ENCODE assay signal across 2 cellular contexts in the genomic region with DNA sequence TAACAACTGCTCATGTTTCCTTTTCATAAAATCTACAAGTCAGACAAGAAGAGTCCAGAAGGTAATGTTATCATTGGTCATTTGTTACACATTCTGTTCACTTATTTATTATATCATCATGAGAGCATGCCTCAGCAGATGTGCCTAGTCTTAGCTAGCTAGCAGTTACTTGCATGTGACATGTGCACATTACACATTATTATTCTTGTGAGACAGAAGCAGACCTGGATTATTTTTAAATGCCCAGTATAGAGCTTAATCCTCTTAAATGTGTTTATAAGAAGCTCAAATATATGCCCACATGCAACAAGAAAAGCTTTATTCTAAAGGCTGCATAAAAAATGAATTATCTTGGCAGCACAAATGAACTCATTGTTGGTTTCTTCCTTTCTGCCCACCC.
TF ChIP-seq lines count a peak whose summit lies in the region.

No MANE protein-coding gene starts in this region.

TF ChIP-seq in IMR-90, 13 proteins besides CTCF, POLR2A, EP300 and RAD21 (continued from another document):
- TF ChIP-seq CEBPB (IDR thresholded peaks at IDR 0.05; ENCODE audit: low read depth, low read length) (no peak), RCOR1 (IDR thresholded peaks at IDR 0.05; ENCODE audit: insufficient replicate concordance, low read length) (no peak), ELK1 (IDR thresholded peaks at IDR 0.05; ENCODE audit: borderline replicate concordance, low read depth, low read length) (no peak), NFE2L2 (IDR thresholded peaks at IDR 0.05; ENCODE audit: low read depth, low read length) (no peak), MAZ (IDR thresholded peaks at IDR 0.05; ENCODE audit: borderline replicate concordance, low read depth, low read length) (no peak), BHLHE40 (IDR thresholded peaks at IDR 0.05; ENCODE audit: low read depth, low read length) (no peak), MXI1 (IDR thresholded peaks at IDR 0.05; ENCODE audit: borderline replicate concordance, low read depth, low read length) (no peak)

TF ChIP-seq in WTC11, 78 proteins besides CTCF, POLR2A, EP300 and RAD21 (continued from another document):
- TF ChIP-seq, protein P1, sequence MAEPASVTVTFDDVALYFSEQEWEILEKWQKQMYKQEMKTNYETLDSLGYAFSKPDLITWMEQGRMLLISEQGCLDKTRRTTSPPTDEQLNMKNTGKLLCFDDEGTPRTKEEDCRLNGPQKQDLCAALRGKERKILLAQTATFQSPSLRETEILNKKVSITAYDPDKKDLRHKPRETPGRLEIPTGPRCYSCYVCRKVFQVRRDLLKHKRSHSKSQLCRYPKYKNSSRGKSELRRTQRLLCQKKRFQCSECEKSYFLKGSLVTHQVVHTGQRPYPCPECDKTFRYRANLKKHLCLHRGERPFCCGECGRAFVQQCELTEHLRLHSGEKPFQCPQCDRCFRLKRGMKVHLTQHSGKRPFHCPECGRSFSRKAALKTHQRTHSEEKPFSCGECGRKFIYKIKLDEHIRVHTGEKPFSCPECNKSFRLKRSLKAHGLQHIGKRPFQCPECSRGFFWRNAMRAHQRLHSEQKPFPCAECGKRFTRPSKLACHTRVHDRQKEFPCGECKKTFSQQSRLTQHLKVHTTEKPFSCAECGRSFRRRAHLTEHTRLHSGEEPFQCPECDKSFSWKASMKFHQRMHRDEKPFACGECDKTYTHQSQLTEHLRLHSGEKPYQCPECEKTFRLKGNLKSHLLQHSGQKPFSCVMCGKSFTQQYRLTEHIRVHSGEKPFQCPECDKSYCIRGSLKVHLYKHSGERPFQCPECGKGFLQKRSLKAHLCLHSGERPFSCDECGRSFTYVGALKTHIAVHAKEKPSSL (CRISPR knock-in tag; conservative IDR thresholded peaks at IDR 0.05): no peak
- TF ChIP-seq ATF3 (CRISPR knock-in tag; conservative IDR thresholded peaks at IDR 0.05) (no peak), ATF2 (CRISPR knock-in tag; IDR thresholded peaks at IDR 0.05; ENCODE audit: borderline replicate concordance, low read depth) (no peak), TEAD4 (CRISPR knock-in tag; IDR thresholded peaks at IDR 0.05) (no peak), IRF1 (CRISPR knock-in tag; IDR thresholded peaks at IDR 0.05) (no peak), ZBTB43 (CRISPR knock-in tag; IDR thresholded peaks at IDR 0.05) (no peak), EMX1 (CRISPR knock-in tag; IDR thresholded peaks at IDR 0.05) (no peak), HMGA2 (CRISPR knock-in tag; IDR thresholded peaks at IDR 0.05) (no peak), ZNF317 (CRISPR knock-in tag; IDR thresholded peaks at IDR 0.05; ENCODE audit: borderline replicate concordance, low read depth) (no peak), ETV6 (CRISPR knock-in tag; IDR thresholded peaks at IDR 0.05) (no peak), SOX15 (CRISPR knock-in tag; IDR thresholded peaks at IDR 0.05) (no peak), STAT6 (CRISPR knock-in tag; conservative IDR thresholded peaks at IDR 0.05; ENCODE audit: low read depth) (no peak), E2F4 (CRISPR knock-in tag; IDR thresholded peaks at IDR 0.05; ENCODE audit: borderline replicate concordance, low read depth) (no peak)
- TF ChIP-seq, protein P2, sequence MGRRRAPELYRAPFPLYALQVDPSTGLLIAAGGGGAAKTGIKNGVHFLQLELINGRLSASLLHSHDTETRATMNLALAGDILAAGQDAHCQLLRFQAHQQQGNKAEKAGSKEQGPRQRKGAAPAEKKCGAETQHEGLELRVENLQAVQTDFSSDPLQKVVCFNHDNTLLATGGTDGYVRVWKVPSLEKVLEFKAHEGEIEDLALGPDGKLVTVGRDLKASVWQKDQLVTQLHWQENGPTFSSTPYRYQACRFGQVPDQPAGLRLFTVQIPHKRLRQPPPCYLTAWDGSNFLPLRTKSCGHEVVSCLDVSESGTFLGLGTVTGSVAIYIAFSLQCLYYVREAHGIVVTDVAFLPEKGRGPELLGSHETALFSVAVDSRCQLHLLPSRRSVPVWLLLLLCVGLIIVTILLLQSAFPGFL (CRISPR knock-in tag; IDR thresholded peaks at IDR 0.05; ENCODE audit: borderline replicate concordance): no peak
- TF ChIP-seq, protein P3, sequence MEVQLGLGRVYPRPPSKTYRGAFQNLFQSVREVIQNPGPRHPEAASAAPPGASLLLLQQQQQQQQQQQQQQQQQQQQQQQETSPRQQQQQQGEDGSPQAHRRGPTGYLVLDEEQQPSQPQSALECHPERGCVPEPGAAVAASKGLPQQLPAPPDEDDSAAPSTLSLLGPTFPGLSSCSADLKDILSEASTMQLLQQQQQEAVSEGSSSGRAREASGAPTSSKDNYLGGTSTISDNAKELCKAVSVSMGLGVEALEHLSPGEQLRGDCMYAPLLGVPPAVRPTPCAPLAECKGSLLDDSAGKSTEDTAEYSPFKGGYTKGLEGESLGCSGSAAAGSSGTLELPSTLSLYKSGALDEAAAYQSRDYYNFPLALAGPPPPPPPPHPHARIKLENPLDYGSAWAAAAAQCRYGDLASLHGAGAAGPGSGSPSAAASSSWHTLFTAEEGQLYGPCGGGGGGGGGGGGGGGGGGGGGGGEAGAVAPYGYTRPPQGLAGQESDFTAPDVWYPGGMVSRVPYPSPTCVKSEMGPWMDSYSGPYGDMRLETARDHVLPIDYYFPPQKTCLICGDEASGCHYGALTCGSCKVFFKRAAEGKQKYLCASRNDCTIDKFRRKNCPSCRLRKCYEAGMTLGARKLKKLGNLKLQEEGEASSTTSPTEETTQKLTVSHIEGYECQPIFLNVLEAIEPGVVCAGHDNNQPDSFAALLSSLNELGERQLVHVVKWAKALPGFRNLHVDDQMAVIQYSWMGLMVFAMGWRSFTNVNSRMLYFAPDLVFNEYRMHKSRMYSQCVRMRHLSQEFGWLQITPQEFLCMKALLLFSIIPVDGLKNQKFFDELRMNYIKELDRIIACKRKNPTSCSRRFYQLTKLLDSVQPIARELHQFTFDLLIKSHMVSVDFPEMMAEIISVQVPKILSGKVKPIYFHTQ (CRISPR knock-in tag; IDR thresholded peaks at IDR 0.05): no peak
